11 cellular contexts compared by ENCODE assay signal in the genomic region with DNA sequence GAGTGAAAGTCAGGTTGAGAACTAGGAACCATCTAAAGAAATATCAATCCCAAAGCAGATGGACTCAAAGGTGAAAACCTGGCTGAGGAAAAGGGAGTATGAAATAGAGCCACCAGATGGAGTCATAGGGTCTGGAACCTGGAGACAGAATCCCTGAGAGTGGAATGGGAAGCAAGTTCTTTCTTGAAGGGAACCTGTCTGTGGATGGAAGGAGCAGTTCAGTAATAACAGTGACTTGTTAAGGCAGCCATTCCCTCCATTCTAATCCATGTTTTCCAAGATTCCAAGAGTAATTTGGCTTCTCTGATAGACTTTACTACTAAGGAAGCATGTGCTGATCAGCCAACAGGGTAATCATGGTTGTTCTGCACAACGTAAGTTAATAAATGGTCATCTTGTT. TPM values are rescaled to one million over a fixed set of nuclear protein-coding genes. Genes with fewer than 3 reads are reported as not detected.
DNase-seq lines count a peak whose midpoint lies in the region; ATAC-seq, FAIRE-seq and TF ChIP-seq lines count a peak whose summit lies in the region.
"Had no signal": no experiment of that assay in that cellular context is flagged by ENCODE, and none has a peak within 500 bp of the region (broad histone marks: within the 10 kb centered on the region; RNA-seq: fewer than 3 reads in every experiment).

No MANE protein-coding gene starts in this region.

- ATAC-seq in left ventricle myocardium superior (peak; percentile 34), left colon (no peak)

- DNase-seq in left ventricle myocardium superior, result no peak
- no peak for DNase-seq in right atrium auricular region (ENCODE audit: low spot score)
- DNase-seq in RWPE1 (ENCODE audit: low spot score), result peak; percentile 13
- peak; percentile 9 for DNase-seq in fibroblast of villous mesenchyme (ENCODE audit: low read depth)
- DNase-seq in urothelium cell line (ENCODE audit: low spot score), result no peak
- no peak for DNase-seq in left colon
- no peak for DNase-seq in GM20000 (ENCODE audit: low spot score)
- no peak for DNase-seq in medulla oblongata (ENCODE audit: extremely low spot score)
- DNase-seq: activated naive CD4-positive, alpha-beta T cell treated with anti-CD3 and anti-CD28 coated beads for 36 hours; COR-L47; NCI-H748 treated with DMSO at 0.1 percent for 48 hours had no signal

- POLR2A ChIA-PET in RWPE1 (lab: Yijun Ruan, JAX; ENCODE audit: low non-redundant PET), result no interaction called here

- no peaks in the 10 kb centered on the region for H3K36me3 ChIP-seq in right atrium auricular region

- peak in 1 of 2 donors; percentile 46 for TF ChIP-seq CTCF in right atrium auricular region (IDR thresholded peaks at IDR 0.05)
- peak; percentile 13; the same call in 1 of the 2 replicates for TF ChIP-seq CTCF in RWPE1 (conservative IDR thresholded peaks at IDR 0.05; ENCODE audit: low read depth)
- peak; percentile 40 for TF ChIP-seq CTCF in fibroblast of villous mesenchyme (IDR thresholded peaks at IDR 0.05; ENCODE audit: insufficient read depth, low read depth, low read length)
- no peak for TF ChIP-seq CTCF in GM20000 (IDR thresholded peaks at IDR 0.05; ENCODE audit: extremely low read depth, missing control alignments)

- no peak overlapping the region for H3K27ac ChIP-seq in right atrium auricular region
- H3K27ac ChIP-seq in RWPE1, result no peak overlapping the region

- H3K9me3 ChIP-seq in right atrium auricular region, result no peaks in the 10 kb centered on the region

- CTCF ChIA-PET in RWPE1 (lab: Yijun Ruan, JAX), result interaction anchor here (0.7 kb wide), 1 partner anchor 10 kb away, joined by 3 read pairs; no protein-coding TSS in a partner anchor

- H3K4me1 ChIP-seq in right atrium auricular region, result no peaks in the 10 kb centered on the region

- no peaks in the 10 kb centered on the region for H3K27me3 ChIP-seq in right atrium auricular region

- H3K4me3 ChIP-seq in right atrium auricular region (no peak overlapping the region), fibroblast of villous mesenchyme (ENCODE audit: low read depth, low read length) (no peak overlapping the region)

- intact Hi-C loops in left ventricle myocardium superior (cut with micrococcal nuclease), result no loop called here
- intact Hi-C loops in left colon (cut with DNase I, micrococcal nuclease), result no loop called here

- FAIRE-seq in urothelium cell line (lab: Jason Lieb, UNC), result peak; percentile 50

RNA-seq across cellular contexts. Expression of gene AQP9, which starts 22.5 kb away (rescaled TPM):
- total RNA-seq in left ventricle myocardium superior, result 1.9 TPM
- 1 to 10 TPM; 1.1 to 2.9 TPM for total RNA-seq in right atrium auricular region
- not detected in 2 replicates for total RNA-seq in fibroblast of villous mesenchyme
- total RNA-seq in left colon, result under 1 TPM in 1 of 2 donors, not detected in 1; 0.27 TPM
- total RNA-seq: activated naive CD4-positive, alpha-beta T cell treated with anti-CD3 and anti-CD28 coated beads for 36 hours had no signal

RNA-seq across cellular contexts. Expression of gene ALDH1A2, which starts 50.2 kb away (rescaled TPM):
- total RNA-seq in left ventricle myocardium superior, result 10.4 TPM
- 10 to 100 TPM; 38.7 to 47.8 TPM for total RNA-seq in right atrium auricular region
- total RNA-seq in fibroblast of villous mesenchyme, result 2.9 and 8.2 TPM in 2 replicates
- 1 to 10 TPM; 5.4 to 5.6 TPM for total RNA-seq in left colon
- total RNA-seq: activated naive CD4-positive, alpha-beta T cell treated with anti-CD3 and anti-CD28 coated beads for 36 hours had no signal

Comparison
In these comparisons a context has a peak if more than half of its experiments do, and no peak if none do; other contexts are left out.
1. DNase-seq: peak in RWPE1 (single experiment) and fibroblast of villous mesenchyme (single experiment); none in left ventricle myocardium superior (single experiment), right atrium auricular region (single experiment), urothelium cell line (single experiment), left colon (0 of 2), GM20000 (single experiment) and medulla oblongata (single experiment).